39 cellular contexts compared by ENCODE assay signal in genomic region chr4:54127660-54128059, GRCh38. TPM values are rescaled to one million over a fixed set of nuclear protein-coding genes. Genes with fewer than 3 reads are reported as not detected.
"Had no signal": no experiment of that assay in that cellular context is flagged by ENCODE, and none has a peak within 500 bp of the region (broad histone marks: within the 10 kb centered on the region; RNA-seq: fewer than 3 reads in every experiment).

No MANE protein-coding gene starts in this region.

- H3K4me3 ChIP-seq: MG63 had no signal

- H3K27me3 ChIP-seq: MG63 had no signal

- H3K36me3 ChIP-seq: MG63 had no signal

- DNase-seq: Karpas-422, MG63, MM.1S, MV-4-11, NCI-H1048, NCI-H1092, NCI-H1092 treated with DMSO at 0.1 percent for 48 hours, NCI-H1105, NCI-H1105 treated with DMSO at 0.1 percent for 48 hours, NCI-H1417, NCI-H1417 treated with DMSO at 0.1 percent for 48 hours, NCI-H1436, NCI-H1436 treated with DMSO at 0.1 percent for 48 hours, NCI-H146, NCI-H1694, NCI-H1694 treated with DMSO at 0.1 percent for 48 hours, NCI-H187, NCI-H187 treated with DMSO at 0.1 percent for 48 hours, NCI-H1930, NCI-H2029, NCI-H2029 treated with DMSO at 0.1 percent for 48 hours, NCI-H2081, NCI-H2081 treated with DMSO at 0.1 percent for 48 hours, NCI-H2107, NCI-H2171, NCI-H2171 treated with DMSO at 0.1 percent for 48 hours, NCI-H2227 treated with DMSO at 0.1 percent for 48 hours, NCI-H226, NCI-H345, NCI-H446, NCI-H446 treated with DMSO at 0.1 percent for 48 hours, NCI-H510A, NCI-H510A treated with DMSO at 0.1 percent for 48 hours, NCI-H524, NCI-H524 treated with DMSO at 0.1 percent for 48 hours had no signal

RNA-seq across cellular contexts. Expression of gene GSX2, which starts 27.7 kb away (rescaled TPM):
- total RNA-seq: LHCN-M2, M059J, MCF 10A, NCI-H460 had no signal
